Comparison of ENCODE assay signal across 11 cellular contexts in genomic region chr5:177458122-177458681, GRCh38. TPM values are rescaled to one million over a fixed set of nuclear protein-coding genes. Genes with fewer than 3 reads are reported as not detected.
DNase-seq lines count a peak whose midpoint lies in the region; ATAC-seq and TF ChIP-seq lines count a peak whose summit lies in the region.
"Had no signal": no experiment of that assay in that cellular context is flagged by ENCODE, and none has a peak within 500 bp of the region (broad histone marks: within the 10 kb centered on the region; RNA-seq: fewer than 3 reads in every experiment).

No MANE protein-coding gene starts in this region.

- H4K20me1 ChIP-seq in PC-9 (ENCODE audit: insufficient read depth), result peaks cover 23% of the 10 kb centered on the region

- no peaks in the 10 kb centered on the region for H3K9me2 ChIP-seq in PC-9 (ENCODE audit: insufficient read depth)

- BruUV-seq in PC-9 (replicated peaks; lab: Mats Ljungman, UMichigan), result TSS peak; percentile 23

- no peak overlapping the region for H2AFZ ChIP-seq in PC-9
- H2AFZ ChIP-seq: hepatocyte had no signal

- ATAC-seq in GM18511 (IDR thresholded peaks at IDR 0.05; ENCODE audit: unreplicated experiment), result no peak

- no peak for TF ChIP-seq POLR2A in stomach (IDR thresholded peaks at IDR 0.05)

- H3K79me2 ChIP-seq in PC-9 (ENCODE audit: low read depth), result no peaks in the 10 kb centered on the region
- H3K79me2 ChIP-seq: hepatocyte had no signal

- H3F3A ChIP-seq in PC-9 (ENCODE audit: insufficient read depth, low read depth), result peaks cover 14% of the 10 kb centered on the region; the same call in 1 of the 2 replicates

- no peak overlapping the region for H3K4me3 Mint-ChIP-seq in endodermal cell

- CTCF ChIA-PET in PC-9 (lab: Charles Lee), result interaction anchor here (0.6 to 1.5 kb wide), 9 partner anchors 10 to 765 kb away, joined by 3 to 12 read pairs (median 3); partner anchors contain the start of gene PDLIM7

- no peak for DNase-seq in PC-9
- peak; percentile 68 for DNase-seq in endodermal cell
- no peak for DNase-seq in stomach
- DNase-seq in activated CD4-positive, alpha-beta T cell treated with anti-CD3 and anti-CD28 coated beads, Interleukin-2, amount 50 U/mL, for 1 hour, result no peak

- peaks cover 8% of the 10 kb centered on the region for H3K4me1 Mint-ChIP-seq in endodermal cell

- H3K36me3 Mint-ChIP-seq in endodermal cell (ENCODE audit: low read depth), result peaks cover 44% of the 10 kb centered on the region
- H3K36me3 Mint-ChIP-seq: IgD-negative memory B cell had no signal

- TF ChIP-seq EP300 in stomach (IDR thresholded peaks at IDR 0.05), result no peak

- peaks cover 9% of the 10 kb centered on the region for H3K27me3 Mint-ChIP-seq in endodermal cell (ENCODE audit: insufficient read depth)

- H3K9me3 ChIP-seq in PC-9 (ENCODE audit: insufficient read depth, low read depth) (no peaks in the 10 kb centered on the region), endodermal cell (ENCODE audit: control insufficient read depth, low read length) (no peaks in the 10 kb centered on the region), stomach (no peaks in the 10 kb centered on the region)
- H3K9me3 ChIP-seq: adrenal gland, esophagus squamous epithelium had no signal

- H3K4me1 ChIP-seq in PC-9 (replicated peaks; ENCODE audit: insufficient read depth) (0 out of 2 replicates have a peak, but pooled peaks cover 5% of the 10 kb centered on the region), endodermal cell (ENCODE audit: control insufficient read depth, insufficient read depth, low read length) (peaks cover 2% of the 10 kb centered on the region), stomach (peaks cover 20 to 49% (median 31%) of the 10 kb centered on the region in 4 donors)

- H3K9ac ChIP-seq in endodermal cell (ENCODE audit: extremely low read depth, low read length, poor library complexity, severe bottlenecking), result no peak overlapping the region

- no peaks in the 10 kb centered on the region for H3K36me3 ChIP-seq in PC-9 (ENCODE audit: low read depth)
- H3K36me3 ChIP-seq in endodermal cell (ENCODE audit: control insufficient read depth, insufficient read depth, low read length), result peaks cover 61% of the 10 kb centered on the region
- peaks cover 13 to 44% (median 29%) of the 10 kb centered on the region in 4 donors for H3K36me3 ChIP-seq in stomach
- H3K36me3 ChIP-seq: adrenal gland had no signal

- WGBS in endodermal cell (ENCODE audit: insufficient coverage in 1 of 2, insufficient read length in 1 of 2), 2 experiments, result 93 to 96% methylated on average over 15 to 16 of the region's 16 CpGs
- 75 to 89% (median 86%) methylated on average over 10 to 16 of the region's 16 CpGs for WGBS in stomach, 5 donors

- no peak overlapping the region for H3K27ac ChIP-seq in PC-9
- peak overlapping the region; percentile 89 for H3K27ac ChIP-seq in endodermal cell (ENCODE audit: low read depth, low read length)
- peak overlapping the region in 3 of 5 donors; percentile 38 to 88 (median 86) for H3K27ac ChIP-seq in stomach
- H3K27ac ChIP-seq: hepatocyte had no signal

- POLR2A ChIA-PET in PC-9 (lab: Charles Lee; ENCODE audit: unreplicated experiment), result interaction anchor here (0.6 kb wide), 1 partner anchor 127 kb away, joined by 6 read pairs; no protein-coding TSS in a partner anchor

- no peaks in the 10 kb centered on the region for H3K9me3 Mint-ChIP-seq in endodermal cell
- H3K9me3 Mint-ChIP-seq: activated T-helper 1 cell treated with anti-CD3 and anti-CD28 coated beads, Interleukin-12 subunit alpha, Interleukin-12 subunit beta, Interleukin-2, Interleukin-4 antibody, amounts not matched to agents 30 ng/mL and 10 ng/mL and 1 ng/mL, durations not matched to agents 14 hours and 24 hours and 36 hours; IgD-negative memory B cell; type B pancreatic cell had no signal

- H3K4me2 ChIP-seq in PC-9, result no peak overlapping the region
- H3K4me2 ChIP-seq: hepatocyte had no signal

- H3K4me3 ChIP-seq in PC-9 (no peak overlapping the region), endodermal cell (ENCODE audit: low read length) (no peak overlapping the region), stomach (no peak overlapping the region)
- H3K4me3 ChIP-seq: adrenal gland, esophagus squamous epithelium, hepatocyte had no signal

- no peaks in the 10 kb centered on the region for H3K27me3 ChIP-seq in PC-9 (ENCODE audit: insufficient read depth, low read depth)
- H3K27me3 ChIP-seq in endodermal cell (ENCODE audit: control insufficient read depth, insufficient read depth, low read length, poor library complexity, severe bottlenecking), result peaks cover 3% of the 10 kb centered on the region
- H3K27me3 ChIP-seq in stomach, result peaks cover 0 to 5% (median 0%) of the 10 kb centered on the region in 3 donors
- H3K27me3 ChIP-seq: adrenal gland, hepatocyte had no signal

- intact Hi-C loops in PC-9 (cut with micrococcal nuclease; ENCODE audit: unreplicated experiment), result no loop called here
- intact Hi-C loops in stomach (cut with DNase I; ENCODE audit: low total_unique reads), result loop anchor here (5.0 kb wide), 1 partner anchor 56 kb away; the partner anchor contains the start of gene PFN3

- H3K27ac Mint-ChIP-seq in endodermal cell, result no peak overlapping the region
- H3K27ac Mint-ChIP-seq: activated T-helper 1 cell treated with anti-CD3 and anti-CD28 coated beads, Interleukin-12 subunit alpha, Interleukin-12 subunit beta, Interleukin-2, Interleukin-4 antibody, amounts not matched to agents 30 ng/mL and 10 ng/mL and 1 ng/mL, durations not matched to agents 14 hours and 24 hours and 36 hours had no signal

- TF ChIP-seq CTCF in PC-9 (conservative IDR thresholded peaks at IDR 0.05), result no peak
- TF ChIP-seq CTCF in endodermal cell (conservative IDR thresholded peaks at IDR 0.05), result no peak
- TF ChIP-seq CTCF in stomach (IDR thresholded peaks at IDR 0.05), result no peak

RNA-seq across cellular contexts. Expression of gene PRR7, which starts 11.6 kb away (rescaled TPM):
- total RNA-seq in PC-9 (2021), result 22.2 and 31.7 TPM in 2 replicates
- 1 to 10 TPM; 4.7 to 8.0 TPM for total RNA-seq in endodermal cell
- 8.2 TPM for polyA plus RNA-seq in endodermal cell (2013, experiment 1 of 2)
- polyA plus RNA-seq in endodermal cell (2013, experiment 2 of 2), result 8.7 TPM
- total RNA-seq in stomach, result under 1 TPM in 1 of 5 donors, not detected in 4; 0.73 TPM
- 1 to 10 TPM in 2 of 3 donors, under 1 TPM in 1; 0.61 to 3.7 (median 1.5) TPM for polyA plus RNA-seq in stomach

RNA-seq across cellular contexts. Expression of gene DBN1, which starts 15.2 kb away (rescaled TPM):
- 144 and 181 TPM in 2 replicates for total RNA-seq in PC-9 (2021)
- 100 to 1,000 TPM; 322 to 383 TPM for total RNA-seq in endodermal cell
- 285 TPM for polyA plus RNA-seq in endodermal cell (2013, experiment 1 of 2)
- polyA plus RNA-seq in endodermal cell (2013, experiment 2 of 2), result 272 TPM
- 10 to 100 TPM; 15.2 to 78.1 (median 53.3) TPM for total RNA-seq in stomach
- 10 to 100 TPM; 14.7 to 31.3 (median 22.7) TPM for polyA plus RNA-seq in stomach

RNA-seq across cellular contexts. Expression of gene GRK6, which starts 31.7 kb away (rescaled TPM):
- total RNA-seq in PC-9 (2021), result 82.3 and 124 TPM in 2 replicates
- 10 to 100 TPM; 51.6 to 66.8 TPM for total RNA-seq in endodermal cell
- polyA plus RNA-seq in endodermal cell (2013, experiment 1 of 2), result 31.2 TPM
- polyA plus RNA-seq in endodermal cell (2013, experiment 2 of 2), result 29.2 TPM
- 10 to 100 TPM in 4 of 5 donors, 1 to 10 TPM in 1; 1.8 to 91.2 (median 19.1) TPM for total RNA-seq in stomach
- polyA plus RNA-seq in stomach, result 10 to 100 TPM; 14.6 to 20.2 (median 16.2) TPM

RNA-seq across cellular contexts. Expression of gene PDLIM7, which starts 39.2 kb away (rescaled TPM):
- 167 and 202 TPM in 2 replicates for total RNA-seq in PC-9 (2021)
- 100 to 1,000 TPM; 196 to 241 TPM for total RNA-seq in endodermal cell
- 307 TPM for polyA plus RNA-seq in endodermal cell (2013, experiment 1 of 2)
- 281 TPM for polyA plus RNA-seq in endodermal cell (2013, experiment 2 of 2)
- total RNA-seq in stomach, result 100 to 1,000 TPM in 2 of 5 donors, 10 to 100 TPM in 3; 14.6 to 126 (median 97.0) TPM
- 100 to 1,000 TPM in 1 of 3 donors, 10 to 100 TPM in 2; 43.5 to 142 (median 76.6) TPM for polyA plus RNA-seq in stomach

RNA-seq across cellular contexts. Expression of gene F12, which starts 48.8 kb away (rescaled TPM):
- total RNA-seq in PC-9 (2021) (14.5 and 17.0 TPM in 2 replicates), endodermal cell (1 to 10 TPM in 1 of 2 donors, under 1 TPM in 1; 0.95 to 2.9 TPM), stomach (10 to 100 TPM in 2 of 5 donors, not detected in 3; 52.4 to 68.3 TPM)
- polyA plus RNA-seq in endodermal cell (2013, experiment 1 of 2), result 0.75 TPM
- 0.46 TPM for polyA plus RNA-seq in endodermal cell (2013, experiment 2 of 2)
- 10 to 100 TPM in 1 of 3 donors, under 1 TPM in 1, not detected in 1; 0.50 to 13.6 TPM for polyA plus RNA-seq in stomach
